10 cellular contexts compared by ENCODE assay signal in the genomic region with DNA sequence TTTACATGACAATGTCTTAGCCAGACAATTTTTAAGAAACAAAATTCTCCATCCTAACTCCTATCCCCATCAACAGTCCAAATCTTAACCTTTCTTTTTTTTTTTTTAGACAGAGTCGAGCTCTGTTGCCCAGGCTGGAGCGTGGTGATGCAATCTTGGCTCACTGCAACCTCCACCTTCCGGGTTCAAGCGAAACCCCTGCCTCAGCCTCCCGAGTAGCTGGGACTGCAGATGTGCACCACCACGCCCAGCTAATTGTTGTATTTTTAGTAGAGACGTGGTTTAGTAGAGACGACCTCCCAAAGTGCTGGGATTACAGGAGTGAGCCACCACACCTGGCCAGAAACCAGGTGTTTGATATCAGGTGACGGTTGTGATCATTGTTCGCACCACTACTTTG. TPM values are rescaled to one million over a fixed set of nuclear protein-coding genes. Genes with fewer than 3 reads are reported as not detected.
A peak's percentile ranks its signal among the peaks of the same experiment; 100 is the strongest.
DNase-seq lines count a peak whose midpoint lies in the region; ATAC-seq and TF ChIP-seq lines count a peak whose summit lies in the region.
"Had no signal": no experiment of that assay in that cellular context is flagged by ENCODE, and none has a peak within 500 bp of the region (broad histone marks: within the 10 kb centered on the region; RNA-seq: fewer than 3 reads in every experiment).

No MANE protein-coding gene starts in this region.

- peak overlapping the region; percentile 83 for H3K14ac ChIP-seq in IMR-90 (replicated peaks; ENCODE audit: low read depth, low read length)

- ATAC-seq in IMR-90 (ENCODE audit: low read depth) (no peak), right lobe of liver (no peak)
- no peak for ATAC-seq in stimulated activated naive CD8-positive, alpha-beta T cell treated with anti-CD3 and anti-CD28 coated beads, Interleukin-15, amount 100 ng/mL, for 72 hours

- intact Hi-C loops in IMR-90 (cut with micrococcal nuclease): no loop called here
- intact Hi-C loops in right lobe of liver (cut with DNase I): no loop called here

- H3K9me3 ChIP-seq in IMR-90 (ENCODE audit: control insufficient read depth, insufficient read depth, low read length): no peaks in the 10 kb centered on the region
- H3K9me3 ChIP-seq in right lobe of liver: no peaks in the 10 kb centered on the region

- no peaks in the 10 kb centered on the region for H3K9me3 Mint-ChIP-seq in stimulated activated naive CD8-positive, alpha-beta T cell treated with anti-CD3 and anti-CD28 coated beads, Interleukin-15, amount 100 ng/mL, for 72 hours

- no peak for TF ChIP-seq RAD21 in IMR-90 (IDR thresholded peaks at IDR 0.05; ENCODE audit: low read length)

- no peaks in the 10 kb centered on the region for H3K27me3 Mint-ChIP-seq in stimulated activated naive CD8-positive, alpha-beta T cell treated with anti-CD3 and anti-CD28 coated beads, Interleukin-15, amount 100 ng/mL, for 72 hours

- H3K27me3 ChIP-seq in IMR-90 (ENCODE audit: control insufficient read depth, insufficient read depth, low read length) (no peaks in the 10 kb centered on the region), right lobe of liver (no peaks in the 10 kb centered on the region)

- H3K36me3 ChIP-seq in IMR-90 (ENCODE audit: control insufficient read depth, insufficient read depth, low read length) (peaks cover 10% of the 10 kb centered on the region), right lobe of liver (no peaks in the 10 kb centered on the region)

- in situ Hi-C loops in IMR-90 (cut with MboI; ENCODE audit: low sequenced_read_pairs): no loop called here

- peak overlapping the region; percentile 30; the same call in 1 of the 2 replicates for H2BK20ac ChIP-seq in IMR-90 (ENCODE audit: low read depth, low read length)

- H4K20me1 ChIP-seq in IMR-90 (ENCODE audit: insufficient read depth, low read length): peaks cover 79% of the 10 kb centered on the region

- TF ChIP-seq POLR2A in IMR-90 (IDR thresholded peaks at IDR 0.05; ENCODE audit: low read depth, low read length): no peak
- no peak for TF ChIP-seq POLR2A in right lobe of liver (IDR thresholded peaks at IDR 0.05)

- peak overlapping the region; percentile 71 for H3K18ac ChIP-seq in IMR-90 (ENCODE audit: low read depth, low read length)

- peak overlapping the region; percentile 1 to 70 for H4K8ac ChIP-seq in IMR-90 (ENCODE audit: low read depth in 2 of 2, low read length in 2 of 2)

- H2BK5ac ChIP-seq in IMR-90 (ENCODE audit: low read depth, low read length, poor library complexity, severe bottlenecking): peak overlapping the region; percentile 94

- no peak overlapping the region for H2AFZ ChIP-seq in IMR-90 (replicated peaks; ENCODE audit: low read length, poor library complexity)

- peak overlapping the region; percentile 75 for H4K91ac ChIP-seq in IMR-90 (ENCODE audit: insufficient read depth, low read depth, low read length)

- H3K9me1 ChIP-seq in IMR-90 (ENCODE audit: insufficient read depth, low read length): peaks cover 21% of the 10 kb centered on the region

- H3K79me1 ChIP-seq in IMR-90 (ENCODE audit: low read depth in 1 of 2, low read length in 2 of 2): peaks cover 4 to 58% of the 10 kb centered on the region in 2 experiments; a peak in 2 of 4 replicates

- POLR2A ChIA-PET in IMR-90 (lab: Charles Lee; ENCODE audit: unreplicated experiment): no interaction called here

- no peak for DNase-seq in IMR-90
- no peak for DNase-seq in caudate nucleus (lab: John Stamatoyannopoulos, UW)
- no peak for DNase-seq in right lobe of liver
- DNase-seq in substantia nigra (lab: John Stamatoyannopoulos, UW): no peak
- no peak for DNase-seq in NCI-H524 (lab: John Stamatoyannopoulos, UW)
- DNase-seq in stimulated activated CD4-positive, alpha-beta T cell treated with anti-CD3 and anti-CD28 coated beads, Interleukin-1b, Interleukin-23, amount 100 ng/mL, for 48 hours: no peak
- DNase-seq in stimulated activated naive CD8-positive, alpha-beta T cell treated with anti-CD3 and anti-CD28 coated beads, Interleukin-15, amount 100 ng/mL, for 72 hours: no peak
- DNase-seq in occipital lobe (lab: John Stamatoyannopoulos, UW): no peak
- DNase-seq: MV-4-11, posterior cingulate gyrus had no signal

- H3K4ac ChIP-seq in IMR-90 (ENCODE audit: low read depth, low read length): peak overlapping the region; percentile 87

- H3K4me3 ChIP-seq in IMR-90 (ENCODE audit: insufficient read depth, low read depth, low read length) (peak overlapping the region; percentile 12; the same call in 1 of the 2 replicates), right lobe of liver (no peak overlapping the region)

- TF ChIP-seq CTCF in IMR-90 (conservative IDR thresholded peaks at IDR 0.05; ENCODE audit: low read depth, low read length) (no peak), right lobe of liver (IDR thresholded peaks at IDR 0.05) (no peak)

- H2AK9ac ChIP-seq in IMR-90 (replicated peaks; ENCODE audit: low read depth, low read length, poor library complexity): peak overlapping the region; percentile 60

- H3K4me1 Mint-ChIP-seq in stimulated activated naive CD8-positive, alpha-beta T cell treated with anti-CD3 and anti-CD28 coated beads, Interleukin-15, amount 100 ng/mL, for 72 hours: peaks cover 31% of the 10 kb centered on the region

- peak overlapping the region; percentile 57; the same call in 1 of the 3 replicates for H2BK15ac ChIP-seq in IMR-90 (ENCODE audit: low read depth, low read length)

- peak overlapping the region; percentile 85 for H3K4me2 ChIP-seq in IMR-90 (ENCODE audit: low read depth, low read length)

- H3K56ac ChIP-seq in IMR-90 (ENCODE audit: extremely low read depth, insufficient read depth, low read length): peak overlapping the region; percentile 60; the same call in 1 of the 2 replicates

- peak overlapping the region; percentile 64 for H3K9ac ChIP-seq in IMR-90 (ENCODE audit: low read depth, low read length)

- peak overlapping the region; percentile 85 for H2BK120ac ChIP-seq in IMR-90 (ENCODE audit: low read depth, low read length)

- H4K5ac ChIP-seq in IMR-90 (ENCODE audit: low read depth, low read length): peak overlapping the region; percentile 50

- H3K23ac ChIP-seq in IMR-90 (ENCODE audit: low read depth, low read length): peak overlapping the region; percentile 83; the same call in 1 of the 2 replicates

- no TSS peak for BruUV-seq in IMR-90 (replicated peaks; lab: Mats Ljungman, UMichigan)

- H3K27ac ChIP-seq in IMR-90 (ENCODE audit: insufficient read depth, low read length): peak overlapping the region; percentile 80
- H3K27ac ChIP-seq in caudate nucleus (ENCODE audit: low read depth, low read length): peak overlapping the region; percentile 89
- H3K27ac ChIP-seq in right lobe of liver: peak overlapping the region in 2 of 3 donors; percentile 13 to 39
- peak overlapping the region; percentile 58 for H3K27ac ChIP-seq in substantia nigra (ENCODE audit: low read depth, low read length, poor library complexity, severe bottlenecking)

- peak overlapping the region in 1 of 2 donors; percentile 93 for H3K27ac Mint-ChIP-seq in stimulated activated naive CD8-positive, alpha-beta T cell treated with anti-CD3 and anti-CD28 coated beads, Interleukin-15, amount 100 ng/mL, for 72 hours

- H3K4me1 ChIP-seq in IMR-90 (ENCODE audit: control insufficient read depth, insufficient read depth, low read length) (peaks cover 29% of the 10 kb centered on the region), right lobe of liver (peaks cover 0 to 19% (median 0%) of the 10 kb centered on the region in 4 donors)

- no peak overlapping the region for H3K4me3 Mint-ChIP-seq in stimulated activated naive CD8-positive, alpha-beta T cell treated with anti-CD3 and anti-CD28 coated beads, Interleukin-15, amount 100 ng/mL, for 72 hours

- CTCF ChIA-PET in IMR-90 (lab: Yijun Ruan, JAX): interaction anchor here (1.1 to 1.6 kb wide), 2 partner anchors 9 to 144 kb away, joined by 3 to 4 read pairs; no protein-coding TSS in a partner anchor

- dilution Hi-C loops in IMR-90 (cut with HindIII; ENCODE audit: low sequenced_read_pairs, unreplicated experiment): no loop called here

- peak overlapping the region; percentile 81 for H2AK5ac ChIP-seq in IMR-90 (ENCODE audit: low read depth, low read length)

- WGBS in IMR-90 (ENCODE audit: extremely low coverage in 2 of 2, insufficient read length in 1 of 2), 2 experiments: 80% methylated on average over 2 of the region's 10 CpGs; no CpG with 5 or more reads in 1 of the 2 experiments
- WGBS in right lobe of liver (ENCODE audit: insufficient coverage, low coverage, low lambda C conversion rate, missing lambda C conversion rate): 72% methylated on average over 10 of the region's 10 CpGs

TF ChIP-seq in IMR-90, 13 proteins besides CTCF, POLR2A, EP300 and RAD21:
- peak; percentile 75 for TF ChIP-seq CEBPB (IDR thresholded peaks at IDR 0.05; ENCODE audit: low read depth, low read length)
- no peak for TF ChIP-seq NFE2L2 (IDR thresholded peaks at IDR 0.05; ENCODE audit: low read depth, low read length)
TF ChIP-seq in IMR-90: peak in this region for 1.

RNA-seq across cellular contexts. Expression of gene ABL1, which starts 10.2 kb away (rescaled TPM):
- total RNA-seq in IMR-90 (2012; rRNA removed) (31.9 and 33.7 TPM in 2 replicates), right lobe of liver (10 to 100 TPM; 17.0 to 25.8 (median 18.8) TPM), occipital lobe (25.1 TPM)
- polyA plus RNA-seq in IMR-90 (2012; rRNA removed): 49.1 and 50.7 TPM in 2 replicates
- polyA plus RNA-seq in IMR-90 (2012; cell fraction: cytosol; rRNA removed): 35.4 and 41.3 TPM in 2 replicates
- polyA plus RNA-seq in IMR-90 (2012; cell fraction: nucleus; rRNA removed; ENCODE audit: low replicate concordance): 61.9 and 74.7 TPM in 2 replicates

RNA-seq across cellular contexts. Expression of gene QRFP, which starts 51.4 kb away (rescaled TPM):
- not detected in 2 replicates for total RNA-seq in IMR-90 (2012; rRNA removed)
- not detected in 2 replicates for polyA plus RNA-seq in IMR-90 (2012; rRNA removed)
- polyA plus RNA-seq in IMR-90 (2012; cell fraction: cytosol; rRNA removed): not detected in 2 replicates
- polyA plus RNA-seq in IMR-90 (2012; cell fraction: nucleus; rRNA removed; ENCODE audit: low replicate concordance): not detected in 2 replicates
- 1 to 10 TPM in 1 of 6 experiments, not detected in 5; 3.3 TPM for total RNA-seq in right lobe of liver
- not detected for total RNA-seq in occipital lobe

Comparison
In these comparisons a context has a peak if more than half of its experiments do, and no peak if none do; other contexts are left out.
1. H3K27ac ChIP-seq: peak in every context shown above with its lines; median percentile 89 in caudate nucleus; 80 in IMR-90; 58 in substantia nigra; 26 in right lobe of liver.